19 cellular contexts compared by ENCODE assay signal in genomic region chr20:10832146-10832545, GRCh38.
DNase-seq lines count a peak whose midpoint lies in the region; ATAC-seq and TF ChIP-seq lines count a peak whose summit lies in the region.
"Had no signal": no experiment of that assay in that cellular context is flagged by ENCODE, and none has a peak within 500 bp of the region (broad histone marks: within the 10 kb centered on the region; RNA-seq: fewer than 3 reads in every experiment).

No MANE protein-coding gene starts in this region.

- H3F3A ChIP-seq in GM23248 (ENCODE audit: insufficient read depth): no peaks in the 10 kb centered on the region

- H3K79me2 ChIP-seq in GM23248 (ENCODE audit: insufficient read depth): no peaks in the 10 kb centered on the region

- H3K4me3 ChIP-seq in GM23248 (no peak overlapping the region), epithelial cell of esophagus (ENCODE audit: low read length) (no peak overlapping the region)
- H3K4me3 ChIP-seq: GM23338, SJCRH30 had no signal

- no peaks in the 10 kb centered on the region for H3K36me3 ChIP-seq in GM23248 (ENCODE audit: low read depth)
- H3K36me3 ChIP-seq: SJCRH30 had no signal

- no peak for ATAC-seq in GM18520 (IDR thresholded peaks at IDR 0.05; ENCODE audit: unreplicated experiment)
- ATAC-seq: GM23338, HCT116, HepG2 had no signal

- POLR2A ChIA-PET in RWPE1 (lab: Yijun Ruan, JAX; ENCODE audit: low non-redundant PET): no interaction called here

- no peak overlapping the region for H2AFZ ChIP-seq in GM23248
- H2AFZ ChIP-seq: GM23338 had no signal

- no peak overlapping the region for H3K4me2 ChIP-seq in GM23248 (ENCODE audit: unreplicated experiment)
- H3K4me2 ChIP-seq: GM23338 had no signal

- H3K27ac ChIP-seq in GM23248 (no peak overlapping the region), RWPE1 (no peak overlapping the region)
- H3K27ac ChIP-seq: SJCRH30 had no signal

- intact Hi-C loops in posterior vena cava (cut with DNase I): no loop called here

- H3K27me3 ChIP-seq in GM23248 (replicated peaks; ENCODE audit: insufficient read depth): peaks cover 26% of the 10 kb centered on the region

- no peaks in the 10 kb centered on the region for H3K9me3 ChIP-seq in GM23248 (ENCODE audit: low read depth)
- H3K9me3 ChIP-seq: SJCRH30 had no signal

- CTCF ChIA-PET in RWPE1 (lab: Yijun Ruan, JAX): no interaction called here

- no peak overlapping the region for H3K9ac ChIP-seq in GM23248

- no peaks in the 10 kb centered on the region for H4K20me1 ChIP-seq in GM23248 (ENCODE audit: insufficient read depth)

- in situ Hi-C loops in GM23248 (cut with MboI): no loop called here

- TF ChIP-seq CTCF in RWPE1 (conservative IDR thresholded peaks at IDR 0.05; ENCODE audit: low read depth) (no peak), epithelial cell of esophagus (IDR thresholded peaks at IDR 0.05; ENCODE audit: insufficient read depth, low read depth, low read length, missing control alignments) (no peak)

- peak; percentile 15 for DNase-seq in GM23248
- peak; percentile 8 for DNase-seq in RWPE1 (ENCODE audit: low spot score)
- peak; percentile 73 for DNase-seq in epithelial cell of esophagus (ENCODE audit: low read depth)
- DNase-seq in kidney tubule cell (ENCODE audit: low spot score): peak; percentile 26
- DNase-seq in posterior vena cava (ENCODE audit: low spot score): no peak
- DNase-seq in HCEC 1CT: no peak
- DNase-seq: DND-41, GDM1, KG1, MV-4-11, NCI-H1694 treated with DMSO at 0.1 percent for 48 hours, NCI-H510A, NCI-H748 treated with DMSO at 0.1 percent for 48 hours, OCI-M1, SJCRH30 had no signal

- H3K9me2 ChIP-seq in GM23248 (ENCODE audit: insufficient read depth): no peaks in the 10 kb centered on the region

- H3K4me1 ChIP-seq in GM23248 (ENCODE audit: insufficient read depth): no peaks in the 10 kb centered on the region
- H3K4me1 ChIP-seq: SJCRH30 had no signal

Comparison
In these comparisons a context has a peak if more than half of its experiments do, and no peak if none do; other contexts are left out.
1. DNase-seq: peak in GM23248 (single experiment), RWPE1 (single experiment), epithelial cell of esophagus (single experiment) and kidney tubule cell (single experiment); none in posterior vena cava (single experiment) and HCEC 1CT (single experiment).